ENCODE assay signal across 10 cellular contexts in genomic region chr11:113577356-113578163, GRCh38.
DNase-seq lines count a peak whose midpoint lies in the region; ATAC-seq, FAIRE-seq and TF ChIP-seq lines count a peak whose summit lies in the region.
"Had no signal": no experiment of that assay in that cellular context is flagged by ENCODE, and none has a peak within 500 bp of the region (broad histone marks: within the 10 kb centered on the region; RNA-seq: fewer than 3 reads in every experiment).

No MANE protein-coding gene starts in this region.

- H3K36me3 Mint-ChIP-seq in activated naive CD8-positive, alpha-beta T cell treated with anti-CD3 and anti-CD28 coated beads, Interleukin-2, amount 10 ng/mL, durations not matched to agents 7 days and 5 days, result no peaks in the 10 kb centered on the region
- no peaks in the 10 kb centered on the region for H3K36me3 Mint-ChIP-seq in activated naive CD8-positive, alpha-beta T cell treated with anti-CD3 and anti-CD28 coated beads, Interleukin-2, amount 50 U/mL, for 24 hours (ENCODE audit: low read depth)

- no peak for DNase-seq in activated naive CD8-positive, alpha-beta T cell treated with anti-CD3 and anti-CD28 coated beads, Interleukin-2, amount 10 ng/mL, durations not matched to agents 7 days and 5 days
- no peak for DNase-seq in activated naive CD8-positive, alpha-beta T cell treated with anti-CD3 and anti-CD28 coated beads, Interleukin-2, amount 50 U/mL, for 24 hours
- peak; percentile 72 for DNase-seq in NCI-H2196 (lab: John Stamatoyannopoulos, UW; ENCODE audit: unreplicated experiment)
- DNase-seq in bronchial epithelial cell (ENCODE audit: low read depth), result peak; percentile 6
- no peak for DNase-seq in urothelium cell line (ENCODE audit: low spot score)
- no peak for DNase-seq in H54 (ENCODE audit: insufficient read length, low spot score)
- DNase-seq in T-helper 9 cell, result no peak
- DNase-seq: HFFc6, NCI-H446 treated with DMSO at 0.1 percent for 48 hours had no signal

- H3K4me3 Mint-ChIP-seq in activated naive CD8-positive, alpha-beta T cell treated with anti-CD3 and anti-CD28 coated beads, Interleukin-2, amount 10 ng/mL, durations not matched to agents 7 days and 5 days, result peak overlapping the region; percentile 17
- H3K4me3 Mint-ChIP-seq in activated naive CD8-positive, alpha-beta T cell treated with anti-CD3 and anti-CD28 coated beads, Interleukin-2, amount 50 U/mL, for 24 hours, result no peak overlapping the region
- H3K4me3 Mint-ChIP-seq: HFFc6 had no signal

- no peak for TF ChIP-seq POLR2A in H54 (IDR thresholded peaks at IDR 0.05; ENCODE audit: low read depth, low read length)

- peak; percentile 52 for ATAC-seq in activated naive CD8-positive, alpha-beta T cell treated with anti-CD3 and anti-CD28 coated beads, Interleukin-2, amount 10 ng/mL, durations not matched to agents 7 days and 5 days (ENCODE audit: low read depth)
- no peak for ATAC-seq in activated naive CD8-positive, alpha-beta T cell treated with anti-CD3 and anti-CD28 coated beads, Interleukin-2, amount 50 U/mL, for 24 hours
- no peak for ATAC-seq in GM19351 (IDR thresholded peaks at IDR 0.05; ENCODE audit: unreplicated experiment)

- no peak for TF ChIP-seq CTCF in bronchial epithelial cell (IDR thresholded peaks at IDR 0.05; ENCODE audit: insufficient read depth, low read length, severe bottlenecking)

- no peak overlapping the region for H3K4me3 ChIP-seq in bronchial epithelial cell (ENCODE audit: low read depth, low read length)

- peak; percentile 92 for FAIRE-seq in bronchial epithelial cell (lab: Jason Lieb, UNC)
- FAIRE-seq in urothelium cell line (lab: Jason Lieb, UNC), result peak; percentile 32
- no peak for FAIRE-seq in H54 (lab: Jason Lieb, UNC)

- peak overlapping the region; percentile 11 for H3K27ac Mint-ChIP-seq in activated naive CD8-positive, alpha-beta T cell treated with anti-CD3 and anti-CD28 coated beads, Interleukin-2, amount 10 ng/mL, durations not matched to agents 7 days and 5 days
- H3K27ac Mint-ChIP-seq in activated naive CD8-positive, alpha-beta T cell treated with anti-CD3 and anti-CD28 coated beads, Interleukin-2, amount 50 U/mL, for 24 hours, result no peak overlapping the region
- H3K27ac Mint-ChIP-seq: HFFc6 had no signal

- H3K4me1 Mint-ChIP-seq in activated naive CD8-positive, alpha-beta T cell treated with anti-CD3 and anti-CD28 coated beads, Interleukin-2, amount 10 ng/mL, durations not matched to agents 7 days and 5 days, result peaks cover 6% of the 10 kb centered on the region
- no peaks in the 10 kb centered on the region for H3K4me1 Mint-ChIP-seq in activated naive CD8-positive, alpha-beta T cell treated with anti-CD3 and anti-CD28 coated beads, Interleukin-2, amount 50 U/mL, for 24 hours

- no peaks in the 10 kb centered on the region for H3K27me3 ChIP-seq in bronchial epithelial cell (ENCODE audit: control insufficient read depth, insufficient read depth, low read length)

- POLR2A ChIA-PET in activated naive CD8-positive, alpha-beta T cell treated with anti-CD3 and anti-CD28 coated beads, Interleukin-2, amount 10 ng/mL, durations not matched to agents 7 days and 5 days (lab: Charles Lee), result no interaction called here

- H3K9me3 Mint-ChIP-seq in activated naive CD8-positive, alpha-beta T cell treated with anti-CD3 and anti-CD28 coated beads, Interleukin-2, amount 10 ng/mL, durations not matched to agents 7 days and 5 days, result peaks cover 2% of the 10 kb centered on the region
- H3K9me3 Mint-ChIP-seq in activated naive CD8-positive, alpha-beta T cell treated with anti-CD3 and anti-CD28 coated beads, Interleukin-2, amount 50 U/mL, for 24 hours, result no peaks in the 10 kb centered on the region

- peaks cover 12% of the 10 kb centered on the region for H3K27me3 Mint-ChIP-seq in activated naive CD8-positive, alpha-beta T cell treated with anti-CD3 and anti-CD28 coated beads, Interleukin-2, amount 10 ng/mL, durations not matched to agents 7 days and 5 days
- peaks cover 5% of the 10 kb centered on the region for H3K27me3 Mint-ChIP-seq in activated naive CD8-positive, alpha-beta T cell treated with anti-CD3 and anti-CD28 coated beads, Interleukin-2, amount 50 U/mL, for 24 hours

- no peaks in the 10 kb centered on the region for H3K36me3 ChIP-seq in bronchial epithelial cell (ENCODE audit: control insufficient read depth, insufficient read depth, low read length)

Comparison
In these comparisons a context has a peak if more than half of its experiments do, and no peak if none do; other contexts are left out.
1. DNase-seq: peak in NCI-H2196 (single experiment) and bronchial epithelial cell (single experiment); none in activated naive CD8-positive, alpha-beta T cell treated with anti-CD3 and anti-CD28 coated beads, Interleukin-2, amount 10 ng/mL, durations not matched to agents 7 days and 5 days (single experiment), activated naive CD8-positive, alpha-beta T cell treated with anti-CD3 and anti-CD28 coated beads, Interleukin-2, amount 50 U/mL, for 24 hours (single experiment), urothelium cell line (single experiment), H54 (single experiment) and T-helper 9 cell (single experiment).